Comparison of ENCODE assay signal across 20 cellular contexts in genomic region chr19:18424122-18424889, GRCh38. TPM values are rescaled to one million over a fixed set of nuclear protein-coding genes. Genes with fewer than 3 reads are reported as not detected.
DNase-seq lines count a peak whose midpoint lies in the region; ATAC-seq and TF ChIP-seq lines count a peak whose summit lies in the region.
"Had no signal": no experiment of that assay in that cellular context is flagged by ENCODE, and none has a peak within 500 bp of the region (broad histone marks: within the 10 kb centered on the region; RNA-seq: fewer than 3 reads in every experiment).

No MANE protein-coding gene starts in this region.

- H3K27me3 ChIP-seq in endodermal cell (ENCODE audit: control insufficient read depth, insufficient read depth, low read length, poor library complexity, severe bottlenecking) (no peaks in the 10 kb centered on the region), sigmoid colon (no peaks in the 10 kb centered on the region), thyroid gland (no peaks in the 10 kb centered on the region)
- H3K27me3 ChIP-seq: pancreas, Peyer's patch, upper lobe of right lung had no signal

- H3K4me1 ChIP-seq in endodermal cell (ENCODE audit: control insufficient read depth, insufficient read depth, low read length) (no peaks in the 10 kb centered on the region), sigmoid colon (peaks cover 4 to 75% (median 52%) of the 10 kb centered on the region in 4 donors), thyroid gland (peaks cover 22 to 47% of the 10 kb centered on the region in 2 donors)

- peaks cover 46% of the 10 kb centered on the region for H3K4me1 Mint-ChIP-seq in activated CD4-positive, alpha-beta T cell treated with anti-CD3 and anti-CD28 coated beads, Interleukin-2, amount 10 ng/mL, durations not matched to agents 24 days and 14 days
- H3K4me1 Mint-ChIP-seq in endodermal cell, result peaks cover 10% of the 10 kb centered on the region

- peaks cover 13% of the 10 kb centered on the region for H3K36me3 Mint-ChIP-seq in activated CD4-positive, alpha-beta T cell treated with anti-CD3 and anti-CD28 coated beads, Interleukin-2, amount 10 ng/mL, durations not matched to agents 24 days and 14 days (ENCODE audit: low read depth)
- no peaks in the 10 kb centered on the region for H3K36me3 Mint-ChIP-seq in endodermal cell (ENCODE audit: low read depth)

- peak overlapping the region; percentile 86 for H3K27ac ChIP-seq in RWPE1
- no peak overlapping the region for H3K27ac ChIP-seq in endodermal cell (ENCODE audit: low read depth, low read length)
- H3K27ac ChIP-seq in sigmoid colon, result peak overlapping the region; percentile 7 to 82 (median 55)
- H3K27ac ChIP-seq in thyroid gland, result no peak overlapping the region
- H3K27ac ChIP-seq: pancreas, upper lobe of right lung, VCaP had no signal

- TF ChIP-seq POLR2A in sigmoid colon (IDR thresholded peaks at IDR 0.05) (no peak), thyroid gland (IDR thresholded peaks at IDR 0.05) (no peak)

- CTCF ChIA-PET in RWPE1 (lab: Yijun Ruan, JAX), result interaction anchor here (0.7 to 1.5 kb wide), 3 partner anchors 36 to 52 kb away, joined by 3 to 5 read pairs (median 3); no protein-coding TSS in a partner anchor

- peak overlapping the region; percentile 24 for H3K4me3 Mint-ChIP-seq in activated CD4-positive, alpha-beta T cell treated with anti-CD3 and anti-CD28 coated beads, Interleukin-2, amount 10 ng/mL, durations not matched to agents 24 days and 14 days
- H3K4me3 Mint-ChIP-seq in endodermal cell, result no peak overlapping the region

- TF ChIP-seq CTCF in RWPE1 (conservative IDR thresholded peaks at IDR 0.05; ENCODE audit: low read depth), result no peak
- no peak for TF ChIP-seq CTCF in endodermal cell (conservative IDR thresholded peaks at IDR 0.05)
- no peak for TF ChIP-seq CTCF in sigmoid colon (IDR thresholded peaks at IDR 0.05)
- no peak for TF ChIP-seq CTCF in thyroid gland (IDR thresholded peaks at IDR 0.05)

- no peak for TF ChIP-seq EP300 in sigmoid colon (IDR thresholded peaks at IDR 0.05)

- H3K27ac Mint-ChIP-seq in activated CD4-positive, alpha-beta T cell treated with anti-CD3 and anti-CD28 coated beads, Interleukin-2, amount 10 ng/mL, durations not matched to agents 24 days and 14 days, result peak overlapping the region; percentile 59
- H3K27ac Mint-ChIP-seq in endodermal cell, result no peak overlapping the region

- H3K9me3 ChIP-seq in endodermal cell (ENCODE audit: control insufficient read depth, low read length) (no peaks in the 10 kb centered on the region), sigmoid colon (no peaks in the 10 kb centered on the region), thyroid gland (no peaks in the 10 kb centered on the region)
- H3K9me3 ChIP-seq: mucosa of descending colon, pancreas, Peyer's patch, upper lobe of right lung had no signal

- H3K9ac ChIP-seq in endodermal cell (ENCODE audit: extremely low read depth, low read length, poor library complexity, severe bottlenecking), result no peak overlapping the region

- H3K27me3 Mint-ChIP-seq in activated CD4-positive, alpha-beta T cell treated with anti-CD3 and anti-CD28 coated beads, Interleukin-2, amount 10 ng/mL, durations not matched to agents 24 days and 14 days, result no peaks in the 10 kb centered on the region
- peaks cover 43% of the 10 kb centered on the region for H3K27me3 Mint-ChIP-seq in endodermal cell (ENCODE audit: insufficient read depth)

- no peak overlapping the region for H3K4me3 ChIP-seq in endodermal cell (ENCODE audit: low read length)
- no peak overlapping the region for H3K4me3 ChIP-seq in sigmoid colon
- no peak overlapping the region for H3K4me3 ChIP-seq in thyroid gland (replicated peaks in 1 of 3)
- H3K4me3 ChIP-seq: mucosa of descending colon, pancreas, Peyer's patch, smooth muscle cell, upper lobe of right lung had no signal

- 78 to 81% methylated on average over 16 to 22 of the region's 22 CpGs for WGBS in endodermal cell (ENCODE audit: insufficient coverage in 1 of 2, insufficient read length in 1 of 2), 2 experiments
- 72 to 85% methylated on average over 22 of the region's 22 CpGs for WGBS in sigmoid colon, 2 donors
- WGBS in thyroid gland, 2 donors, result 79 to 82% methylated on average over 22 of the region's 22 CpGs

- intact Hi-C loops in activated CD4-positive, alpha-beta T cell treated with anti-CD3 and anti-CD28 coated beads, Interleukin-2, amount 10 ng/mL, durations not matched to agents 24 days and 14 days (cut with micrococcal nuclease), result no loop called here
- intact Hi-C loops in sigmoid colon (cut with DNase I) (no loop called here), thyroid gland (cut with DNase I) (no loop called here)

- no peak for ATAC-seq in GM21825 (IDR thresholded peaks at IDR 0.05; ENCODE audit: unreplicated experiment)
- ATAC-seq: pancreas, upper lobe of right lung had no signal

- no peaks in the 10 kb centered on the region for H3K36me3 ChIP-seq in endodermal cell (ENCODE audit: control insufficient read depth, insufficient read depth, low read length)
- H3K36me3 ChIP-seq in sigmoid colon, result no peaks in the 10 kb centered on the region
- no peaks in the 10 kb centered on the region for H3K36me3 ChIP-seq in thyroid gland
- H3K36me3 ChIP-seq: pancreas, Peyer's patch, upper lobe of right lung had no signal

- no peak for DNase-seq in activated CD4-positive, alpha-beta T cell treated with anti-CD3 and anti-CD28 coated beads, Interleukin-2, amount 10 ng/mL, durations not matched to agents 24 days and 14 days
- no peak for DNase-seq in activated CD4-positive, alpha-beta T cell treated with anti-CD3 and anti-CD28 coated beads, Interleukin-2, amount 50 U/mL, for 1 hour
- no peak for DNase-seq in RWPE1 (ENCODE audit: low spot score)
- DNase-seq in endodermal cell, result peak; percentile 47
- peak; percentile 60 for DNase-seq in sigmoid colon
- DNase-seq in thyroid gland, result no peak
- no peak for DNase-seq in cerebellar nuclear complex (lab: John Stamatoyannopoulos, UW)
- DNase-seq: DND-41, hippocampal formation, NCI-H2081, NCI-H524, Peyer's patch, upper lobe of right lung had no signal

- POLR2A ChIA-PET in RWPE1 (lab: Yijun Ruan, JAX; ENCODE audit: low non-redundant PET), result no interaction called here

- no peaks in the 10 kb centered on the region for H3K9me3 Mint-ChIP-seq in activated CD4-positive, alpha-beta T cell treated with anti-CD3 and anti-CD28 coated beads, Interleukin-2, amount 10 ng/mL, durations not matched to agents 24 days and 14 days
- H3K9me3 Mint-ChIP-seq in endodermal cell, result no peaks in the 10 kb centered on the region

RNA-seq across cellular contexts. Expression of gene SSBP4, which starts 5.1 kb away (rescaled TPM):
- 154 TPM in 2 replicates for total RNA-seq in activated CD4-positive, alpha-beta T cell treated with anti-CD3 and anti-CD28 coated beads, Interleukin-2, amount 10 ng/mL, durations not matched to agents 24 days and 14 days
- 10 to 100 TPM; 35.9 to 43.5 TPM for total RNA-seq in endodermal cell
- polyA plus RNA-seq in endodermal cell (2013, experiment 1 of 2), result 154 TPM
- 157 TPM for polyA plus RNA-seq in endodermal cell (2013, experiment 2 of 2)
- total RNA-seq in sigmoid colon, result 10 to 100 TPM; 52.4 to 71.4 (median 58.0) TPM
- 10 to 100 TPM; 13.9 to 51.4 (median 32.4) TPM for polyA plus RNA-seq in sigmoid colon
- 10 to 100 TPM; 40.5 to 75.6 (median 56.1) TPM for total RNA-seq in thyroid gland

RNA-seq across cellular contexts. Expression of gene ISYNA1, which starts 13.6 kb away (rescaled TPM):
- total RNA-seq in activated CD4-positive, alpha-beta T cell treated with anti-CD3 and anti-CD28 coated beads, Interleukin-2, amount 10 ng/mL, durations not matched to agents 24 days and 14 days, result 9.9 and 10.9 TPM in 2 replicates
- 100 to 1,000 TPM; 156 to 212 TPM for total RNA-seq in endodermal cell
- polyA plus RNA-seq in endodermal cell (2013, experiment 1 of 2), result 502 TPM
- polyA plus RNA-seq in endodermal cell (2013, experiment 2 of 2), result 458 TPM
- total RNA-seq in sigmoid colon, result 10 to 100 TPM in 3 of 4 donors, 1 to 10 TPM in 1; 9.1 to 12.8 (median 11.5) TPM
- 10 to 100 TPM in 1 of 3 donors, 1 to 10 TPM in 2; 3.7 to 18.7 (median 4.2) TPM for polyA plus RNA-seq in sigmoid colon
- total RNA-seq in thyroid gland, result 10 to 100 TPM; 12.7 to 24.2 (median 22.9) TPM

RNA-seq across cellular contexts. Expression of gene LRRC25, which starts 26.9 kb away (rescaled TPM):
- total RNA-seq in activated CD4-positive, alpha-beta T cell treated with anti-CD3 and anti-CD28 coated beads, Interleukin-2, amount 10 ng/mL, durations not matched to agents 24 days and 14 days, result not detected in 2 replicates
- total RNA-seq in endodermal cell (not detected), sigmoid colon (10 to 100 TPM in 1 of 4 donors, 1 to 10 TPM in 3; 2.2 to 13.3 (median 9.0) TPM), thyroid gland (1 to 10 TPM; 1.1 to 7.1 (median 2.2) TPM)
- 0.21 TPM for polyA plus RNA-seq in endodermal cell (2013, experiment 1 of 2)
- 0.21 TPM for polyA plus RNA-seq in endodermal cell (2013, experiment 2 of 2)
- polyA plus RNA-seq in sigmoid colon, result 10 to 100 TPM in 1 of 3 donors, 1 to 10 TPM in 2; 4.2 to 10.9 (median 6.0) TPM
- total RNA-seq: A172, dermis microvascular lymphatic vessel endothelial cell, smooth muscle cell had no signal

RNA-seq across cellular contexts. Expression of gene GDF15, which starts 38.3 kb away (rescaled TPM):
- total RNA-seq in activated CD4-positive, alpha-beta T cell treated with anti-CD3 and anti-CD28 coated beads, Interleukin-2, amount 10 ng/mL, durations not matched to agents 24 days and 14 days, result 0.26 TPM in 1 of 2 replicates, not detected in the other
- total RNA-seq in endodermal cell (1 to 10 TPM in 1 of 2 donors, under 1 TPM in 1; 0.90 to 2.2 TPM), sigmoid colon (1 to 10 TPM; 1.1 to 7.9 (median 3.9) TPM), thyroid gland (1 to 10 TPM in 3 of 4 donors, not detected in 1; 3.7 to 9.9 (median 5.1) TPM)
- polyA plus RNA-seq in endodermal cell (2013, experiment 1 of 2), result 15.5 TPM
- polyA plus RNA-seq in endodermal cell (2013, experiment 2 of 2), result 18.2 TPM
- polyA plus RNA-seq in sigmoid colon, result 10 to 100 TPM in 2 of 3 donors, 1 to 10 TPM in 1; 7.2 to 79.7 (median 24.5) TPM

Comparison
In these comparisons a context has a peak if more than half of its experiments do, and no peak if none do; other contexts are left out.
1. DNase-seq: peak in endodermal cell (single experiment) and sigmoid colon (single experiment); none in activated CD4-positive, alpha-beta T cell treated with anti-CD3 and anti-CD28 coated beads, Interleukin-2, amount 10 ng/mL, durations not matched to agents 24 days and 14 days (single experiment), activated CD4-positive, alpha-beta T cell treated with anti-CD3 and anti-CD28 coated beads, Interleukin-2, amount 50 U/mL, for 1 hour (single experiment), RWPE1 (single experiment), thyroid gland (0 of 2) and cerebellar nuclear complex (0 of 2).
2. H3K27ac ChIP-seq: peak in RWPE1 (single experiment) and sigmoid colon (4 of 4); none in endodermal cell (single experiment) and thyroid gland (0 of 3).
3. RNA of gene ISYNA1, which starts 13.6 kb away (total RNA-seq): 156 to 212 TPM in endodermal cell; 12.7 to 24.2 TPM in thyroid gland, 9.1 to 12.8 TPM in sigmoid colon and 9.9 to 10.9 TPM in activated CD4-positive, alpha-beta T cell treated with anti-CD3 and anti-CD28 coated beads, Interleukin-2, amount 10 ng/mL, durations not matched to agents 24 days and 14 days; every median in the first group is over 4 times any median in the second.